In genomic region chr3:45870099-45870498, GRCh38 we compare ENCODE assay signal across 12 cellular contexts. TPM values are rescaled to one million over a fixed set of nuclear protein-coding genes. Genes with fewer than 3 reads are reported as not detected.
DNase-seq lines count a peak whose midpoint lies in the region; ATAC-seq and TF ChIP-seq lines count a peak whose summit lies in the region.
"Had no signal": no experiment of that assay in that cellular context is flagged by ENCODE, and none has a peak within 500 bp of the region (broad histone marks: within the 10 kb centered on the region; RNA-seq: fewer than 3 reads in every experiment).

No MANE protein-coding gene starts in this region.

- peaks cover 17% of the 10 kb centered on the region for H3K27me3 Mint-ChIP-seq in CD8-positive, alpha-beta T cell (ENCODE audit: low read depth)
- H3K27me3 Mint-ChIP-seq in activated CD4-positive, alpha-beta T cell treated with anti-CD3 and anti-CD28 coated beads, Interleukin-2, amount 10 ng/mL, durations not matched to agents 7 days and 5 days, result peaks cover 87% of the 10 kb centered on the region
- H3K27me3 Mint-ChIP-seq in activated naive CD8-positive, alpha-beta T cell, result peaks cover 36% of the 10 kb centered on the region

- no peak for TF ChIP-seq CTCF in CD8-positive, alpha-beta T cell (IDR thresholded peaks at IDR 0.05)

- intact Hi-C loops in CD8-positive, alpha-beta T cell (cut with DNase I, micrococcal nuclease), result loop anchor here (1.0 to 2.0 kb wide), 4 partner anchors 11 to 45 kb away; partner anchors contain the start of gene LZTFL1 (in 2 of the 2)

- peaks cover 52% of the 10 kb centered on the region for H3K4me1 Mint-ChIP-seq in CD8-positive, alpha-beta T cell (ENCODE audit: low read depth)
- peaks cover 29% of the 10 kb centered on the region for H3K4me1 Mint-ChIP-seq in activated CD4-positive, alpha-beta T cell treated with anti-CD3 and anti-CD28 coated beads, Interleukin-2, amount 10 ng/mL, durations not matched to agents 7 days and 5 days
- peaks cover 50% of the 10 kb centered on the region for H3K4me1 Mint-ChIP-seq in activated naive CD8-positive, alpha-beta T cell (ENCODE audit: low read depth)

- H3K4me1 ChIP-seq in CD8-positive, alpha-beta T cell (ENCODE audit: insufficient read depth, low read length), result peaks cover 38% of the 10 kb centered on the region

- no peaks in the 10 kb centered on the region for H3K9me3 ChIP-seq in CD8-positive, alpha-beta T cell (ENCODE audit: low read length)

- no peaks in the 10 kb centered on the region for H3K36me3 ChIP-seq in CD8-positive, alpha-beta T cell (ENCODE audit: insufficient read depth, low read length)
- H3K36me3 ChIP-seq: cardiac muscle cell had no signal

- CTCF ChIA-PET in CD8-positive, alpha-beta T cell (lab: Charles Lee), result no interaction called here
- CTCF ChIA-PET in activated CD4-positive, alpha-beta T cell treated with anti-CD3 and anti-CD28 coated beads, Interleukin-2, amount 10 ng/mL, durations not matched to agents 7 days and 5 days (lab: Charles Lee), result interaction anchor here (0.7 kb wide), 1 partner anchor 206 kb away, joined by 3 read pairs; no protein-coding TSS in a partner anchor

- peak overlapping the region; percentile 40 for H3K4me3 Mint-ChIP-seq in CD8-positive, alpha-beta T cell
- H3K4me3 Mint-ChIP-seq in activated CD4-positive, alpha-beta T cell treated with anti-CD3 and anti-CD28 coated beads, Interleukin-2, amount 10 ng/mL, durations not matched to agents 7 days and 5 days, result no peak overlapping the region
- peak overlapping the region; percentile 4 for H3K4me3 Mint-ChIP-seq in activated naive CD8-positive, alpha-beta T cell

- peak; percentile 53 to 91 (median 72) for DNase-seq in CD8-positive, alpha-beta T cell
- DNase-seq in activated CD4-positive, alpha-beta T cell treated with anti-CD3 and anti-CD28 coated beads, Interleukin-2, amount 10 ng/mL, durations not matched to agents 7 days and 5 days, result peak; percentile 78
- DNase-seq in stimulated activated CD4-positive, alpha-beta T cell treated with anti-CD3 and anti-CD28 coated beads, TNF-alpha, amount 100 ng/mL, for 24 hours (ENCODE audit: low read depth in 3 of 3), result peak in 2 of 3 experiments; percentile 11 to 19
- DNase-seq in superior temporal gyrus (ENCODE audit: extremely low spot score), result no peak
- no peak for DNase-seq in DMS114 treated with DMSO at 0.1 percent for 48 hours (lab: John Stamatoyannopoulos, UW; ENCODE audit: unreplicated experiment)
- no peak for DNase-seq in NCI-H510A treated with DMSO at 0.1 percent for 48 hours (lab: John Stamatoyannopoulos, UW)
- no peak for DNase-seq in NCI-H2196 treated with DMSO at 0.1 percent for 48 hours (lab: John Stamatoyannopoulos, UW; ENCODE audit: unreplicated experiment)
- DNase-seq: NCI-H446 treated with DMSO at 0.1 percent for 48 hours had no signal

- ATAC-seq in CD8-positive, alpha-beta T cell, result peak; percentile 91
- ATAC-seq: HepG2 had no signal

- peaks cover 4% of the 10 kb centered on the region for H3K9me3 Mint-ChIP-seq in CD8-positive, alpha-beta T cell
- peaks cover 8% of the 10 kb centered on the region for H3K9me3 Mint-ChIP-seq in activated CD4-positive, alpha-beta T cell treated with anti-CD3 and anti-CD28 coated beads, Interleukin-2, amount 10 ng/mL, durations not matched to agents 7 days and 5 days
- H3K9me3 Mint-ChIP-seq in activated naive CD8-positive, alpha-beta T cell (ENCODE audit: low read depth), result peaks cover 6% of the 10 kb centered on the region

- no peak overlapping the region for H3K27ac ChIP-seq in CD8-positive, alpha-beta T cell (ENCODE audit: low read depth, low read length)
- H3K27ac ChIP-seq: cardiac muscle cell had no signal

- POLR2A ChIA-PET in CD8-positive, alpha-beta T cell (lab: Charles Lee), result interaction anchor here (0.6 to 1.7 kb wide), 3 partner anchors 11 to 29 kb away, joined by 3 to 7 read pairs (median 3); no protein-coding TSS in a partner anchor
- POLR2A ChIA-PET in activated CD4-positive, alpha-beta T cell treated with anti-CD3 and anti-CD28 coated beads, Interleukin-2, amount 10 ng/mL, durations not matched to agents 7 days and 5 days (lab: Charles Lee), result no interaction called here

- no peak overlapping the region for H3K4me3 ChIP-seq in CD8-positive, alpha-beta T cell (ENCODE audit: low read depth, low read length)
- H3K4me3 ChIP-seq: cardiac muscle cell had no signal

- H3K27ac Mint-ChIP-seq in CD8-positive, alpha-beta T cell, result peak overlapping the region; percentile 76
- peak overlapping the region; percentile 2 for H3K27ac Mint-ChIP-seq in activated CD4-positive, alpha-beta T cell treated with anti-CD3 and anti-CD28 coated beads, Interleukin-2, amount 10 ng/mL, durations not matched to agents 7 days and 5 days
- peak overlapping the region; percentile 18 for H3K27ac Mint-ChIP-seq in activated naive CD8-positive, alpha-beta T cell

- no peaks in the 10 kb centered on the region for H3K27me3 ChIP-seq in CD8-positive, alpha-beta T cell (ENCODE audit: insufficient read depth, low read length)
- H3K27me3 ChIP-seq: cardiac muscle cell had no signal

- H3K36me3 Mint-ChIP-seq in CD8-positive, alpha-beta T cell, result no peaks in the 10 kb centered on the region
- H3K36me3 Mint-ChIP-seq in activated CD4-positive, alpha-beta T cell treated with anti-CD3 and anti-CD28 coated beads, Interleukin-2, amount 10 ng/mL, durations not matched to agents 7 days and 5 days (ENCODE audit: low read depth), result peaks cover 2% of the 10 kb centered on the region
- H3K36me3 Mint-ChIP-seq in activated naive CD8-positive, alpha-beta T cell, result peaks cover 4% of the 10 kb centered on the region

RNA-seq across cellular contexts. Expression of gene CCR9, which starts 16.2 kb away (rescaled TPM):
- 10 to 100 TPM; 23.4 to 25.0 TPM for total RNA-seq in CD8-positive, alpha-beta T cell
- under 1 TPM in 1 of 2 experiments, not detected in 1; 0.15 TPM for total RNA-seq in activated CD4-positive, alpha-beta T cell treated with anti-CD3 and anti-CD28 coated beads, Interleukin-2, amount 10 ng/mL, durations not matched to agents 7 days and 5 days
- total RNA-seq: fibroblast of villous mesenchyme, HepG2 had no signal

RNA-seq across cellular contexts. Expression of gene LZTFL1, which starts 28.2 kb away (rescaled TPM):
- 10 to 100 TPM in 1 of 2 experiments, 1 to 10 TPM in 1; 10.0 TPM for total RNA-seq in CD8-positive, alpha-beta T cell
- 1 to 10 TPM; 6.3 to 7.7 TPM for total RNA-seq in activated CD4-positive, alpha-beta T cell treated with anti-CD3 and anti-CD28 coated beads, Interleukin-2, amount 10 ng/mL, durations not matched to agents 7 days and 5 days

Comparison
In these comparisons a context has a peak if more than half of its experiments do, and no peak if none do; other contexts are left out.
1. DNase-seq: peak in CD8-positive, alpha-beta T cell (7 of 7), activated CD4-positive, alpha-beta T cell treated with anti-CD3 and anti-CD28 coated beads, Interleukin-2, amount 10 ng/mL, durations not matched to agents 7 days and 5 days (single experiment) and stimulated activated CD4-positive, alpha-beta T cell treated with anti-CD3 and anti-CD28 coated beads, TNF-alpha, amount 100 ng/mL, for 24 hours (2 of 3); none in superior temporal gyrus (single experiment), DMS114 treated with DMSO at 0.1 percent for 48 hours (single experiment), NCI-H510A treated with DMSO at 0.1 percent for 48 hours (single experiment) and NCI-H2196 treated with DMSO at 0.1 percent for 48 hours (single experiment).
2. H3K27ac Mint-ChIP-seq: peak in every context shown above with its lines; median percentile 76 in CD8-positive, alpha-beta T cell; 18 in activated naive CD8-positive, alpha-beta T cell; 2 in activated CD4-positive, alpha-beta T cell treated with anti-CD3 and anti-CD28 coated beads, Interleukin-2, amount 10 ng/mL, durations not matched to agents 7 days and 5 days.
3. RNA of gene CCR9, which starts 16.2 kb away (total RNA-seq): 23.4 to 25.0 TPM in CD8-positive, alpha-beta T cell; 0.15 TPM in activated CD4-positive, alpha-beta T cell treated with anti-CD3 and anti-CD28 coated beads, Interleukin-2, amount 10 ng/mL, durations not matched to agents 7 days and 5 days; every median in the first group is over 10 times any median in the second.